In genomic region chr6:146876271-146877151, GRCh38 we compare ENCODE assay signal across 1 cellular context.
TF ChIP-seq lines count a peak whose summit lies in the region.

No MANE protein-coding gene starts in this region.

TF ChIP-seq in K562, 482 proteins besides CTCF, POLR2A, EP300 and RAD21 (continued from another document and continues in another):
- TF ChIP-seq ZNF318 (IDR thresholded peaks at IDR 0.05; ENCODE audit: borderline replicate concordance in 1 of 2, low read depth in 1 of 2), result peak in 1 of 2 experiments; percentile 92; a peak in 2 of 4 replicates
- no peak for TF ChIP-seq SRSF7 (optimal IDR thresholded peaks at IDR 0.05; ENCODE audit: low read depth, low read length)
- no peak for TF ChIP-seq ZNF280A (IDR thresholded peaks at IDR 0.05; ENCODE audit: low read depth, partially characterized antibody)
- no peak for TF ChIP-seq POLR3G (IDR thresholded peaks at IDR 0.05; ENCODE audit: extremely low read depth, insufficient read length, insufficient replicate concordance)
- peak; percentile 82 for TF ChIP-seq CUX1 (CRISPR knock-in tag; IDR thresholded peaks at IDR 0.05)
- no peak for TF ChIP-seq ZKSCAN3 (CRISPR knock-in tag; IDR thresholded peaks at IDR 0.05)
- TF ChIP-seq NFYB (IDR thresholded peaks at IDR 0.05; ENCODE audit: extremely low read depth, insufficient read length), result peak; percentile 55
- peak; percentile 80 for TF ChIP-seq MITF (IDR thresholded peaks at IDR 0.05)
- TF ChIP-seq ILF3 (IDR thresholded peaks at IDR 0.05; ENCODE audit: borderline replicate concordance), result peak; percentile 17; the same call in 1 of the 2 replicates
- peak; percentile 20; the same call in 1 of the 2 replicates for TF ChIP-seq ZC3H11A (IDR thresholded peaks at IDR 0.05; ENCODE audit: low read depth, low read length)
- TF ChIP-seq HDAC2 (IDR thresholded peaks at IDR 0.05), result peak; percentile 97
- peak in 1 of 2 experiments; percentile 80; a peak in 2 of 4 replicates for TF ChIP-seq ZNF639 (CRISPR knock-in tag; conservative IDR thresholded peaks at IDR 0.05 in 1 of 2, IDR thresholded peaks at IDR 0.05 in 1 of 2)
- TF ChIP-seq UBTF (IDR thresholded peaks at IDR 0.05; ENCODE audit: borderline replicate concordance in 1 of 2, low read depth in 2 of 2, low read length in 2 of 2), result 0 out of 4 replicates have a peak, but pooled peaks of 1 of the 2 experiments have one; percentile 11
- peak; percentile 80 for TF ChIP-seq MEF2D (tag; conservative IDR thresholded peaks at IDR 0.05; ENCODE audit: low read depth)
- TF ChIP-seq ELF4 (CRISPR knock-in tag; IDR thresholded peaks at IDR 0.05), result peak; percentile 54
- peak; percentile 94 for TF ChIP-seq USF1 (CRISPR knock-in tag; IDR thresholded peaks at IDR 0.05)
- TF ChIP-seq ZNF561 (CRISPR knock-in tag; conservative IDR thresholded peaks at IDR 0.05), result 0 out of 2 replicates have a peak, but pooled peaks have one; percentile 11
- no peak for TF ChIP-seq LARP7 (IDR thresholded peaks at IDR 0.05)
- peak; percentile 69 for TF ChIP-seq NR2C1 (IDR thresholded peaks at IDR 0.05)
- TF ChIP-seq NR2C1 (tag; IDR thresholded peaks at IDR 0.05), result peak; percentile 80
- peak; percentile 59; the same call in 1 of the 2 replicates for TF ChIP-seq ZNF41 (CRISPR knock-in tag; conservative IDR thresholded peaks at IDR 0.05)
- TF ChIP-seq PBX2 (CRISPR knock-in tag; IDR thresholded peaks at IDR 0.05; ENCODE audit: low read depth), result no peak; the same call in 1 of the 2 replicates
- peak; percentile 99 for TF ChIP-seq PBX2 (tag; conservative IDR thresholded peaks at IDR 0.05; ENCODE audit: low read depth)
- no peak for TF ChIP-seq BDP1 (IDR thresholded peaks at IDR 0.05; ENCODE audit: insufficient read depth, insufficient read length)
- TF ChIP-seq KLF16 (IDR thresholded peaks at IDR 0.05), result peak; percentile 92
- 0 out of 2 replicates have a peak, but pooled peaks have one; percentile 75 for TF ChIP-seq RUNX1 (IDR thresholded peaks at IDR 0.05; ENCODE audit: low read depth)
- peak; percentile 90 for TF ChIP-seq MTA1 (IDR thresholded peaks at IDR 0.05; ENCODE audit: borderline replicate concordance)
- peak; percentile 91 for TF ChIP-seq GATA2 (CRISPR knock-in tag; IDR thresholded peaks at IDR 0.05)
